In genomic region chr7:28180031-28180363, GRCh38 we compare ENCODE assay signal across 8 cellular contexts. TPM values are rescaled to one million over a fixed set of nuclear protein-coding genes. Genes with fewer than 3 reads are reported as not detected.
DNase-seq lines count a peak whose midpoint lies in the region; TF ChIP-seq lines count a peak whose summit lies in the region.

No MANE protein-coding gene starts in this region.

- H3K4me2 ChIP-seq in parathyroid adenoma (ENCODE audit: low read length) = no peak overlapping the region

- TF ChIP-seq CTCF in Caco-2 (IDR thresholded peaks at IDR 0.05; ENCODE audit: insufficient read depth in 1 of 2, low read depth in 1 of 2, low read length in 1 of 2, severe bottlenecking in 1 of 2, unreplicated experiment in 1 of 2) = no peak
- TF ChIP-seq CTCF in LNCaP clone FGC (IDR thresholded peaks at IDR 0.05; ENCODE audit: control insufficient read depth, extremely low read depth, insufficient read depth) = no peak
- TF ChIP-seq CTCF in epithelial cell of esophagus (IDR thresholded peaks at IDR 0.05; ENCODE audit: insufficient read depth, low read depth, low read length, missing control alignments) = no peak
- TF ChIP-seq CTCF in parathyroid adenoma (IDR thresholded peaks at IDR 0.05) = no peak

- H3K4me3 ChIP-seq in Caco-2 (ENCODE audit: low read depth, low read length) (peak overlapping the region; percentile 53), LNCaP clone FGC (ENCODE audit: low read depth, low read length) (peak overlapping the region; percentile 57), epithelial cell of esophagus (ENCODE audit: low read length) (peak overlapping the region; percentile 67), parathyroid adenoma (ENCODE audit: low read depth, low read length) (peak overlapping the region; percentile 63)

- no peaks in the 10 kb centered on the region for H3K4me1 Mint-ChIP-seq in Caco-2 (ENCODE audit: low read depth, unreplicated experiment)

- no peaks in the 10 kb centered on the region for H3K36me3 ChIP-seq in Caco-2 (ENCODE audit: control insufficient read depth, insufficient read depth, low read length)
- H3K36me3 ChIP-seq in parathyroid adenoma (ENCODE audit: control insufficient read depth, insufficient read depth, low read length) = no peaks in the 10 kb centered on the region

- H3K27me3 Mint-ChIP-seq in Caco-2 (ENCODE audit: insufficient read depth, unreplicated experiment) = peaks cover 24% of the 10 kb centered on the region

- POLR2A ChIA-PET in Caco-2 (lab: Charles Lee) = no interaction called here

- H3K27ac ChIP-seq in parathyroid adenoma = no peak overlapping the region

- H3K27me3 ChIP-seq in Caco-2 (replicated peaks; ENCODE audit: control insufficient read depth, insufficient read depth, low read length) (no peaks in the 10 kb centered on the region; the same call in 1 of the 2 replicates), parathyroid adenoma (ENCODE audit: control insufficient read depth, insufficient read depth, low read length) (no peaks in the 10 kb centered on the region)

- DNase-seq in Caco-2 (no peak), LNCaP clone FGC (ENCODE audit: low read depth) (no peak), epithelial cell of esophagus (ENCODE audit: low read depth) (no peak), SHP77 (lab: John Stamatoyannopoulos, UW) (no peak), NCI-H2171 (lab: John Stamatoyannopoulos, UW) (no peak), GOT3 (lab: John Stamatoyannopoulos, UW) (no peak), NCI-H524 treated with DMSO at 0.1 percent for 48 hours (lab: John Stamatoyannopoulos, UW) (no peak)

- no peak overlapping the region for H3K27ac Mint-ChIP-seq in Caco-2 (ENCODE audit: unreplicated experiment)

- H3K9me3 ChIP-seq in Caco-2 (no peaks in the 10 kb centered on the region; the same call in 1 of the 2 replicates), parathyroid adenoma (ENCODE audit: control insufficient read depth, low read length) (no peaks in the 10 kb centered on the region)

- H3K4me1 ChIP-seq in Caco-2 (0 out of 2 replicates have a peak, but pooled peaks cover 3% of the 10 kb centered on the region), parathyroid adenoma (no peaks in the 10 kb centered on the region)

- intact Hi-C loops in Caco-2 (cut with micrococcal nuclease; ENCODE audit: unreplicated experiment) = no loop called here

- BruUV-seq in Caco-2 (replicated peaks; lab: Mats Ljungman, UMichigan) = no TSS peak

- CTCF ChIA-PET in Caco-2 (lab: Charles Lee) = no interaction called here

- no peak overlapping the region for H3K9ac ChIP-seq in parathyroid adenoma

- peak overlapping the region; percentile 83 for H3K4me3 Mint-ChIP-seq in Caco-2 (ENCODE audit: unreplicated experiment)

- H3K36me3 Mint-ChIP-seq in Caco-2 (ENCODE audit: insufficient read depth, unreplicated experiment) = no peaks in the 10 kb centered on the region

- peak overlapping the region; percentile 87 for H2AFZ ChIP-seq in parathyroid adenoma

- no peaks in the 10 kb centered on the region for H3K9me3 Mint-ChIP-seq in Caco-2 (ENCODE audit: unreplicated experiment)

- H3K79me2 ChIP-seq in parathyroid adenoma = no peaks in the 10 kb centered on the region

RNA-seq across cellular contexts. Expression of gene JAZF1, which starts 0.6 kb away (rescaled TPM):
- 0.51 and 0.95 TPM in 2 replicates for total RNA-seq in Caco-2 (2022)
